In the genomic region with DNA sequence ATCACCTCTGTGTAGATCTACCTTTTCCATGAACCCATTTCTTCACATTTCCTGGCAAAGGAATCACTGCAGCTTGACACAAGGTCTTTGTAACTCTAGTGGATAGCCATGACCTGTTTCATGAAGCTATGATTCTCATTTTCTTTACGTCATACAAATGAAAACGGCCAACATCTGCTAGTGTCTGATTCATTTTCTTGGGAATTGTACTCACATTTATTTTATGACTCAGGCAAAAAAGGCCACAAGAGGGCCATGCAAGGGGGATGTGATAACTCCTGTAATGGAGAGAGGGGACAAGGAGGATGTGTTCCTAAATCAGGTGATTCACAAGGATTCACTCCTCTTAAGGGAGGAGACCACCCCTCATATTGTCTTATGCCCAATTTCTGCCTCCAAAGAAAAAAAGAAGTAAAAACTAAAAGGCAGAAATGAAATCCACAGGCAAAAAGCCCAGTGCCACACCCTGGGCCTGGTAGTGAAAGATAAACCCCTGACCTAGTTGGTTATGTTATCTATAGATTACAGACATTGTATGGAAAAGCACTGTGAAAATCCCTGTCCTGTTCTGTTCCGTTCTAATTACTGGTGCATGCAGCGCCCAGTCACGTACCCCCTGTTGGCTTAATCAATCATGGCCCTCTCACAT, we compare ENCODE assay signal across 14 cellular contexts.
DNase-seq lines count a peak whose midpoint lies in the region; ATAC-seq, FAIRE-seq and TF ChIP-seq lines count a peak whose summit lies in the region.
"Had no signal": no experiment of that assay in that cellular context is flagged by ENCODE, and none has a peak within 500 bp of the region (broad histone marks: within the 10 kb centered on the region; RNA-seq: fewer than 3 reads in every experiment).

No MANE protein-coding gene starts in this region.

- H3K4me3 Mint-ChIP-seq in HFFc6: peak overlapping the region; percentile 53
- H3K4me3 Mint-ChIP-seq: activated CD4-positive, alpha-beta memory T cell treated with anti-CD3 and anti-CD28 coated beads for 36 hours; CD14-positive monocyte had no signal

- no peaks in the 10 kb centered on the region for H3K36me3 ChIP-seq in adrenal gland (replicated peaks in 1 of 2)
- H3K36me3 ChIP-seq: thyroid gland had no signal

- peaks cover 12% of the 10 kb centered on the region; the same call in 1 of the 2 replicates for H3K36me3 Mint-ChIP-seq in HFFc6 (ENCODE audit: low read depth)
- H3K36me3 Mint-ChIP-seq: activated CD4-positive, alpha-beta memory T cell treated with anti-CD3 and anti-CD28 coated beads for 36 hours; CD14-positive monocyte had no signal

- peak overlapping the region; percentile 82 for H3K27ac Mint-ChIP-seq in HFFc6
- H3K27ac Mint-ChIP-seq: activated CD4-positive, alpha-beta memory T cell treated with anti-CD3 and anti-CD28 coated beads for 36 hours; CD14-positive monocyte had no signal

- H3K27ac ChIP-seq in adrenal gland: peak overlapping the region in 1 of 5 donors; percentile 8
- H3K27ac ChIP-seq: thyroid gland had no signal

- no peak for TF ChIP-seq POLR2A in adrenal gland (IDR thresholded peaks at IDR 0.05)

- 56 to 73% (median 70%) methylated on average over 5 of the region's 5 CpGs for WGBS in adrenal gland, 4 donors

- H3K4me3 ChIP-seq in AG04449 (ENCODE audit: low read depth, low read length) (no peak overlapping the region), adrenal gland (no peak overlapping the region), fibroblast of villous mesenchyme (ENCODE audit: low read depth, low read length) (no peak overlapping the region)
- H3K4me3 ChIP-seq: thyroid gland had no signal

- H3K4me1 Mint-ChIP-seq in HFFc6 (ENCODE audit: low read depth): peaks cover 79% of the 10 kb centered on the region
- H3K4me1 Mint-ChIP-seq: CD14-positive monocyte had no signal

- CTCF ChIA-PET in AG04449 (lab: Yijun Ruan, JAX): interaction anchor here (1.0 to 2.4 kb wide), 3 partner anchors 11 to 1657 kb away, joined by 3 to 5 read pairs (median 3); no protein-coding TSS in a partner anchor

- peaks cover 0 to under 1% of the 10 kb centered on the region in 2 donors for H3K4me1 ChIP-seq in adrenal gland (replicated peaks in 1 of 2)
- H3K4me1 ChIP-seq: thyroid gland had no signal

- no peak for FAIRE-seq in D721Med (lab: Jason Lieb, UNC)

- DNase-seq in AG04449 (ENCODE audit: low read depth, low spot score): peak; percentile 70
- DNase-seq in HFFc6: peak; percentile 86
- peak in 4 of 7 donors; percentile 27 to 49 (median 37) for DNase-seq in adrenal gland
- DNase-seq in fibroblast of villous mesenchyme (ENCODE audit: low read depth): peak; percentile 80
- DNase-seq in D721Med (ENCODE audit: insufficient read length, low spot score): no peak
- DNase-seq in NCI-H1930 (lab: John Stamatoyannopoulos, UW): no peak
- DNase-seq in LoVo (ENCODE audit: low spot score): no peak
- DNase-seq: activated CD4-positive, alpha-beta memory T cell treated with anti-CD3 and anti-CD28 coated beads for 36 hours; activated naive CD4-positive, alpha-beta T cell treated with anti-CD3 and anti-CD28 coated beads, Interleukin-2, amount 50 U/mL, for 16 hours; NCI-H187; NCI-H82; thyroid gland had no signal

- peaks cover 13% of the 10 kb centered on the region for H3K9me3 Mint-ChIP-seq in HFFc6

- no peaks in the 10 kb centered on the region for H3K9me3 ChIP-seq in adrenal gland (replicated peaks in 1 of 3)
- H3K9me3 ChIP-seq: thyroid gland had no signal

- TF ChIP-seq CTCF in AG04449 (IDR thresholded peaks at IDR 0.05; ENCODE audit: insufficient read depth, low read length, missing control alignments): peak; percentile 10
- TF ChIP-seq CTCF in HFFc6 (IDR thresholded peaks at IDR 0.05): peak; percentile 74
- TF ChIP-seq CTCF in adrenal gland (IDR thresholded peaks at IDR 0.05): peak in 5 of 6 experiments; percentile 14 to 34 (median 24)
- peak; percentile 15 for TF ChIP-seq CTCF in fibroblast of villous mesenchyme (IDR thresholded peaks at IDR 0.05; ENCODE audit: insufficient read depth, low read depth, low read length)
- TF ChIP-seq CTCF in D721Med (IDR thresholded peaks at IDR 0.05; ENCODE audit: insufficient read depth, missing control alignments): no peak

- ATAC-seq in GM21619 (IDR thresholded peaks at IDR 0.05; ENCODE audit: unreplicated experiment): no peak

- intact Hi-C loops in adrenal gland (cut with DNase I): no loop called here

- H3K27me3 Mint-ChIP-seq in HFFc6 (ENCODE audit: insufficient read depth): no peaks in the 10 kb centered on the region
- H3K27me3 Mint-ChIP-seq: activated CD4-positive, alpha-beta memory T cell treated with anti-CD3 and anti-CD28 coated beads for 36 hours had no signal

- no peaks in the 10 kb centered on the region for H3K27me3 ChIP-seq in adrenal gland
- H3K27me3 ChIP-seq: thyroid gland had no signal

- POLR2A ChIA-PET in AG04449 (lab: Yijun Ruan, JAX): no interaction called here

Comparison
In these comparisons a context has a peak if more than half of its experiments do, and no peak if none do; other contexts are left out.
1. DNase-seq: peak in AG04449 (single experiment), HFFc6 (single experiment), adrenal gland (4 of 7) and fibroblast of villous mesenchyme (single experiment); none in D721Med (single experiment), NCI-H1930 (0 of 2) and LoVo (single experiment).